In the genomic region with DNA sequence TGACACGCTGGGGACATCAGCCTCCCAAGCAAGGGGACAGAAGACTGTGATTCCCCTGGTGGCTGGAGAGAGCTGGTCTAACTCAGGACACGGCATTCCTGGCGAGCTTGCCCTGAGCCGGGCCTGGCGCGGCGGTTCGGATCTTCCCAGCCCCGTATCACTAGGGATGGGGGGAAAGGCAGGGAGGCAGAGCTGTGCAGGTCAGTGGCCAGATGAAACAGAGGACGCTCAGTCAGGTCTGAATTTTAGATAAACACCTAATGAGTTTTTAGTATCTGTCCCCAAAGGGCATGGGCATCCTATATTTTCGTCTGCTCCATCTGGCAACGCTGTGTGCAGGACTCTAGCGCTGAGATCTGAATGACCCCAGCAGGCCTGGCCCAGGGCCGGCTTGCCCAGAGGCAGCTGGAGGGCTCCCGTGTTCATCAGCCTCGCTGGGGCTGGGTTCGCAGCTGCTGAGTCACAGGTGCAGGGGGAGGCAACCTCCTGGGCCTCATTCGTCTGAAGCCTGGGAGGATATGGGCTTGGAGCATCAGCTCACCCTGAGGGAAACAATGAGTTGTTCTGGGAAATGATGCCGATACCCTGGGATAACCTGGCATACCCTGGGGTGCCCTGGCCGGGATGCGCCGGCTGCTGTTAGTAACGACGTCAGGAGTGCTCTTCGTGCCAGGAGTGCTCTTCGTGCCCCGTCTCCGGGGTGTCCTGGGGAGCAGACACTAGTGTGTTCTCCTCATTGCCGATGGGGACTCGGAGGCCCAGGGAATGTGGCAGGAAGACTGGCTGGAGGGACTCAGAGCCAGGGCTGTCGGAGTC, we compare ENCODE assay signal across 1 cellular context.
A peak's percentile ranks its signal among the peaks of the same experiment; 100 is the strongest.
TF ChIP-seq lines count a peak whose summit lies in the region.

No MANE protein-coding gene starts in this region.

TF ChIP-seq in K562, 482 proteins besides CTCF, POLR2A, EP300 and RAD21 (continued from another document):
- TF ChIP-seq, protein P1, sequence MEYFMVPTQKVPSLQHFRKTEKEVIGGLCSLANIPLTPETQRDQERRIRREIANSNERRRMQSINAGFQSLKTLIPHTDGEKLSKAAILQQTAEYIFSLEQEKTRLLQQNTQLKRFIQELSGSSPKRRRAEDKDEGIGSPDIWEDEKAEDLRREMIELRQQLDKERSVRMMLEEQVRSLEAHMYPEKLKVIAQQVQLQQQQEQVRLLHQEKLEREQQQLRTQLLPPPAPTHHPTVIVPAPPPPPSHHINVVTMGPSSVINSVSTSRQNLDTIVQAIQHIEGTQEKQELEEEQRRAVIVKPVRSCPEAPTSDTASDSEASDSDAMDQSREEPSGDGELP (CRISPR knock-in tag; IDR thresholded peaks at IDR 0.05; ENCODE audit: borderline replicate concordance), result peak; percentile 78
- TF ChIP-seq ZNF384 (IDR thresholded peaks at IDR 0.05; ENCODE audit: low read depth, low read length), result no peak
- 0 out of 4 replicates have a peak, but pooled peaks of 1 of the 2 experiments have one; percentile 19 for TF ChIP-seq KDM4B (IDR thresholded peaks at IDR 0.05; ENCODE audit: borderline replicate concordance in 2 of 2, low read depth in 1 of 2)
- no peak for TF ChIP-seq SAFB (IDR thresholded peaks at IDR 0.05; ENCODE audit: borderline replicate concordance, low read depth, low read length)
- TF ChIP-seq NR2F6 (CRISPR knock-in tag; IDR thresholded peaks at IDR 0.05), result no peak
- peak; percentile 9; the same call in 1 of the 2 replicates for TF ChIP-seq MAFF (IDR thresholded peaks at IDR 0.05; ENCODE audit: low read length)
- peak; percentile 45; the same call in 1 of the 2 replicates for TF ChIP-seq ZBTB7A (IDR thresholded peaks at IDR 0.05; ENCODE audit: borderline replicate concordance, control insufficient read depth, low read depth, low read length)
- TF ChIP-seq CREM (IDR thresholded peaks at IDR 0.05; ENCODE audit: low read depth), result peak; percentile 17
- TF ChIP-seq SAP30 (IDR thresholded peaks at IDR 0.05; ENCODE audit: borderline replicate concordance, insufficient read depth, low read depth, low read length, poor library complexity, severe bottlenecking), result peak; percentile 40
- TF ChIP-seq ZNF140 (CRISPR knock-in tag; IDR thresholded peaks at IDR 0.05), result no peak
- no peak for TF ChIP-seq MCM7 (IDR thresholded peaks at IDR 0.05)
- no peak for TF ChIP-seq NEUROD1 (IDR thresholded peaks at IDR 0.05; ENCODE audit: borderline replicate concordance, low read depth, low read length, partially characterized antibody)
- TF ChIP-seq KAT7 (CRISPR knock-in tag; IDR thresholded peaks at IDR 0.05; ENCODE audit: borderline replicate concordance), result 0 out of 2 replicates have a peak, but pooled peaks have one; percentile 41
- TF ChIP-seq, protein P2, sequence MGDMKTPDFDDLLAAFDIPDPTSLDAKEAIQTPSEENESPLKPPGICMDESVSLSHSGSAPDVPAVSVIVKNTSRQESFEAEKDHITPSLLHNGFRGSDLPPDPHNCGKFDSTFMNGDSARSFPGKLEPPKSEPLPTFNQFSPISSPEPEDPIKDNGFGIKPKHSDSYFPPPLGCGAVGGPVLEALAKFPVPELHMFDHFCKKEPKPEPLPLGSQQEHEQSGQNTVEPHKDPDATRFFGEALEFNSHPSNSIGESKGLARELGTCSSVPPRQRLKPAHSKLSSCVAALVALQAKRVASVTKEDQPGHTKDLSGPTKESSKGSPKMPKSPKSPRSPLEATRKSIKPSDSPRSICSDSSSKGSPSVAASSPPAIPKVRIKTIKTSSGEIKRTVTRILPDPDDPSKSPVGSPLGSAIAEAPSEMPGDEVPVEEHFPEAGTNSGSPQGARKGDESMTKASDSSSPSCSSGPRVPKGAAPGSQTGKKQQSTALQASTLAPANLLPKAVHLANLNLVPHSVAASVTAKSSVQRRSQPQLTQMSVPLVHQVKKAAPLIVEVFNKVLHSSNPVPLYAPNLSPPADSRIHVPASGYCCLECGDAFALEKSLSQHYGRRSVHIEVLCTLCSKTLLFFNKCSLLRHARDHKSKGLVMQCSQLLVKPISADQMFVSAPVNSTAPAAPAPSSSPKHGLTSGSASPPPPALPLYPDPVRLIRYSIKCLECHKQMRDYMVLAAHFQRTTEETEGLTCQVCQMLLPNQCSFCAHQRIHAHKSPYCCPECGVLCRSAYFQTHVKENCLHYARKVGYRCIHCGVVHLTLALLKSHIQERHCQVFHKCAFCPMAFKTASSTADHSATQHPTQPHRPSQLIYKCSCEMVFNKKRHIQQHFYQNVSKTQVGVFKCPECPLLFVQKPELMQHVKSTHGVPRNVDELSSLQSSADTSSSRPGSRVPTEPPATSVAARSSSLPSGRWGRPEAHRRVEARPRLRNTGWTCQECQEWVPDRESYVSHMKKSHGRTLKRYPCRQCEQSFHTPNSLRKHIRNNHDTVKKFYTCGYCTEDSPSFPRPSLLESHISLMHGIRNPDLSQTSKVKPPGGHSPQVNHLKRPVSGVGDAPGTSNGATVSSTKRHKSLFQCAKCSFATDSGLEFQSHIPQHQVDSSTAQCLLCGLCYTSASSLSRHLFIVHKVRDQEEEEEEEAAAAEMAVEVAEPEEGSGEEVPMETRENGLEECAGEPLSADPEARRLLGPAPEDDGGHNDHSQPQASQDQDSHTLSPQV (IDR thresholded peaks at IDR 0.05), result peak; percentile 17; the same call in 1 of the 2 replicates
- peak; percentile 8; the same call in 1 of the 2 replicates for TF ChIP-seq RBFOX2 (IDR thresholded peaks at IDR 0.05; ENCODE audit: low read depth, low read length)
- TF ChIP-seq CBFA2T2 (conservative IDR thresholded peaks at IDR 0.05), result peak; percentile 46
- TF ChIP-seq KDM2B (CRISPR knock-in tag; IDR thresholded peaks at IDR 0.05), result no peak
- TF ChIP-seq, protein P3, sequence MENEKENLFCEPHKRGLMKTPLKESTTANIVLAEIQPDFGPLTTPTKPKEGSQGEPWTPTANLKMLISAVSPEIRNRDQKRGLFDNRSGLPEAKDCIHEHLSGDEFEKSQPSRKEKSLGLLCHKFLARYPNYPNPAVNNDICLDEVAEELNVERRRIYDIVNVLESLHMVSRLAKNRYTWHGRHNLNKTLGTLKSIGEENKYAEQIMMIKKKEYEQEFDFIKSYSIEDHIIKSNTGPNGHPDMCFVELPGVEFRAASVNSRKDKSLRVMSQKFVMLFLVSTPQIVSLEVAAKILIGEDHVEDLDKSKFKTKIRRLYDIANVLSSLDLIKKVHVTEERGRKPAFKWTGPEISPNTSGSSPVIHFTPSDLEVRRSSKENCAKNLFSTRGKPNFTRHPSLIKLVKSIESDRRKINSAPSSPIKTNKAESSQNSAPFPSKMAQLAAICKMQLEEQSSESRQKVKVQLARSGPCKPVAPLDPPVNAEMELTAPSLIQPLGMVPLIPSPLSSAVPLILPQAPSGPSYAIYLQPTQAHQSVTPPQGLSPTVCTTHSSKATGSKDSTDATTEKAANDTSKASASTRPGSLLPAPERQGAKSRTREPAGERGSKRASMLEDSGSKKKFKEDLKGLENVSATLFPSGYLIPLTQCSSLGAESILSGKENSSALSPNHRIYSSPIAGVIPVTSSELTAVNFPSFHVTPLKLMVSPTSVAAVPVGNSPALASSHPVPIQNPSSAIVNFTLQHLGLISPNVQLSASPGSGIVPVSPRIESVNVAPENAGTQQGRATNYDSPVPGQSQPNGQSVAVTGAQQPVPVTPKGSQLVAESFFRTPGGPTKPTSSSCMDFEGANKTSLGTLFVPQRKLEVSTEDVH (IDR thresholded peaks at IDR 0.05; ENCODE audit: low read depth, partially characterized antibody), result no peak
- TF ChIP-seq RBBP5 (IDR thresholded peaks at IDR 0.05; ENCODE audit: borderline replicate concordance, insufficient read depth, low read length, poor library complexity, severe bottlenecking), result peak; percentile 58
- TF ChIP-seq LARP7 (IDR thresholded peaks at IDR 0.05), result no peak
- TF ChIP-seq, protein P4, sequence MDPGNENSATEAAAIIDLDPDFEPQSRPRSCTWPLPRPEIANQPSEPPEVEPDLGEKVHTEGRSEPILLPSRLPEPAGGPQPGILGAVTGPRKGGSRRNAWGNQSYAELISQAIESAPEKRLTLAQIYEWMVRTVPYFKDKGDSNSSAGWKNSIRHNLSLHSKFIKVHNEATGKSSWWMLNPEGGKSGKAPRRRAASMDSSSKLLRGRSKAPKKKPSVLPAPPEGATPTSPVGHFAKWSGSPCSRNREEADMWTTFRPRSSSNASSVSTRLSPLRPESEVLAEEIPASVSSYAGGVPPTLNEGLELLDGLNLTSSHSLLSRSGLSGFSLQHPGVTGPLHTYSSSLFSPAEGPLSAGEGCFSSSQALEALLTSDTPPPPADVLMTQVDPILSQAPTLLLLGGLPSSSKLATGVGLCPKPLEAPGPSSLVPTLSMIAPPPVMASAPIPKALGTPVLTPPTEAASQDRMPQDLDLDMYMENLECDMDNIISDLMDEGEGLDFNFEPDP (CRISPR knock-in tag; IDR thresholded peaks at IDR 0.05), result no peak
- peak; percentile 53 for TF ChIP-seq FOSL1 (tag; conservative IDR thresholded peaks at IDR 0.05)
- 0 out of 2 replicates have a peak, but pooled peaks have one; percentile 14 for TF ChIP-seq CTBP1 (IDR thresholded peaks at IDR 0.05; ENCODE audit: borderline replicate concordance)
- peak; percentile 73 for TF ChIP-seq JUND (IDR thresholded peaks at IDR 0.05; ENCODE audit: borderline replicate concordance, low read depth, low read length)
- TF ChIP-seq JUND (tag; IDR thresholded peaks at IDR 0.05; ENCODE audit: borderline replicate concordance, low read depth, low read length), result peak; percentile 69; the same call in 2 of the 3 replicates
- peak; percentile 85 for TF ChIP-seq C11orf30 (IDR thresholded peaks at IDR 0.05; ENCODE audit: low read depth)
- TF ChIP-seq, protein P5, sequence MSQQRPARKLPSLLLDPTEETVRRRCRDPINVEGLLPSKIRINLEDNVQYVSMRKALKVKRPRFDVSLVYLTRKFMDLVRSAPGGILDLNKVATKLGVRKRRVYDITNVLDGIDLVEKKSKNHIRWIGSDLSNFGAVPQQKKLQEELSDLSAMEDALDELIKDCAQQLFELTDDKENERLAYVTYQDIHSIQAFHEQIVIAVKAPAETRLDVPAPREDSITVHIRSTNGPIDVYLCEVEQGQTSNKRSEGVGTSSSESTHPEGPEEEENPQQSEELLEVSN (IDR thresholded peaks at IDR 0.05; ENCODE audit: borderline replicate concordance in 1 of 2, extremely low read depth in 1 of 2, insufficient read depth in 1 of 2, insufficient read length in 1 of 2, low read depth in 1 of 2, low read length in 1 of 2, poor library complexity in 1 of 2, severe bottlenecking in 1 of 2), result peak in 1 of 2 experiments; percentile 17
- peak; percentile 93 for TF ChIP-seq NFE2 (IDR thresholded peaks at IDR 0.05; ENCODE audit: low read depth)
- TF ChIP-seq ZNF3 (CRISPR knock-in tag; IDR thresholded peaks at IDR 0.05), result no peak
